ENCODE assay signal across 12 cellular contexts in genomic region chr1:175050992-175051391, GRCh38. TPM values are rescaled to one million over a fixed set of nuclear protein-coding genes. Genes with fewer than 3 reads are reported as not detected.
"Had no signal": no experiment of that assay in that cellular context is flagged by ENCODE, and none has a peak within 500 bp of the region (broad histone marks: within the 10 kb centered on the region; RNA-seq: fewer than 3 reads in every experiment).

No MANE protein-coding gene starts in this region.

- FAIRE-seq: H1, H54 had no signal

- ATAC-seq: GM23338, HCT116 had no signal

- H3K27ac ChIP-seq: GM23248 had no signal

- H3K4me2 ChIP-seq: GM23338 had no signal

- H3K9me3 ChIP-seq: HAP-1 had no signal

- H3K4me3 ChIP-seq: GM23248, GM23338, HAP-1 had no signal

- DNase-seq: GM23248, GOT3, H7, H9, HCEC 1CT, HFFc6 had no signal

- H3K36me3 ChIP-seq: HAP-1 had no signal

- H3K4me1 ChIP-seq: HAP-1 had no signal

- H2AFZ ChIP-seq: GM23248 had no signal

- H3K9ac ChIP-seq: GM23248 had no signal

RNA-seq across cellular contexts. Expression of gene TNN, which starts 16.6 kb away (rescaled TPM):
- total RNA-seq: GM23248, H4, HFFc6 had no signal
- polyA plus RNA-seq: GM23248 had no signal
